In the genomic region with DNA sequence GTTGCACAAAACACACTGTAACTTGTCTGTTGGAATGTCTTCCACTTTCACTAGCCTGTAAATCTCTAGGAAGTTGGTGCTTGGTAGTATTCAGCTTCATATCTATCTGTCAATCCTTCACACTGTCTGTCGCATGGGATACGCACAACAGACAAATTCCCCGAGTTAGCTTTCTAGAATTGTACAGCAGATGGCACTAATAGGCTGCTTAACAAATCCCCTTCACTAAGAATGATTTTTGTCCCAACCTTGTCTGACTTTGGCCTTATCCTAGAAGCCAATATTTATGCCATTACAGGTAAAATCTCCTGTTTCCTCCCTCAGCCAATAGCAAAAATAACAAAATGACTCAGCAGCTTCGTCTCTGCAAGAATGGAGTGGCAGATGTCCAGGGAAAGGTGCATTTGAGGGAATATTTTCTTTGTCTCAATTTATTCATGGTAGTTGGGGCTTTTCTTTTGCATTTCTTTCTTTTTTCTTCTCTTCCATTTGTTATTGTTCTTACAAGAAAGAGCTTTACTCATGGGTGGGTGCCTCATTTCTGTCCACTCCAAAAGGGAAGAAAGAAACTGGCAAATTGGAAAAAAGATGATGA, we compare ENCODE assay signal across 8 cellular contexts.
A peak's percentile ranks its signal among the peaks of the same experiment; 100 is the strongest.
DNase-seq lines count a peak whose midpoint lies in the region; ATAC-seq and TF ChIP-seq lines count a peak whose summit lies in the region.

No MANE protein-coding gene starts in this region.

- peak; percentile 32; the same call in 1 of the 2 replicates for TF ChIP-seq CTCF in KMS-11 (conservative IDR thresholded peaks at IDR 0.05; ENCODE audit: low read depth, low read length)
- peak; percentile 55 for TF ChIP-seq CTCF in WERI-Rb-1 (IDR thresholded peaks at IDR 0.05; ENCODE audit: low read depth, low read length)

- no peaks in the 10 kb centered on the region for H3K9me3 ChIP-seq in WERI-Rb-1 (ENCODE audit: severe bottlenecking)
- H3K9me3 ChIP-seq in stomach smooth muscle (ENCODE audit: control insufficient read depth in 2 of 2, low read length in 2 of 2), result no peaks in the 10 kb centered on the region

- H3K27ac ChIP-seq in KMS-11 (no peak overlapping the region), WERI-Rb-1 (no peak overlapping the region), stomach smooth muscle (ENCODE audit: low read length) (peak overlapping the region; percentile 46)

- no peaks in the 10 kb centered on the region for H3K36me3 ChIP-seq in KMS-11 (ENCODE audit: insufficient read depth)
- no peaks in the 10 kb centered on the region for H3K36me3 ChIP-seq in WERI-Rb-1
- H3K36me3 ChIP-seq in stomach smooth muscle (ENCODE audit: control insufficient read depth in 2 of 2, insufficient read depth in 2 of 2, low read length in 2 of 2), result peaks cover 0 to 2% of the 10 kb centered on the region in 2 donors

- H3K4me2 ChIP-seq in KMS-11, result no peak overlapping the region

- no peak overlapping the region for H3K4me3 ChIP-seq in KMS-11 (IDR thresholded peaks at IDR 0.05; ENCODE audit: insufficient read depth, low read depth, low read length)
- no peak overlapping the region for H3K4me3 ChIP-seq in WERI-Rb-1 (ENCODE audit: low read depth, low read length)
- no peak overlapping the region for H3K4me3 ChIP-seq in stomach smooth muscle (ENCODE audit: low read length in 2 of 2)

- no peaks in the 10 kb centered on the region for H4K20me1 ChIP-seq in KMS-11 (ENCODE audit: insufficient read depth)

- H3K4me1 ChIP-seq in KMS-11 (ENCODE audit: low read depth, poor library complexity, severe bottlenecking) (peaks cover 10% of the 10 kb centered on the region), stomach smooth muscle (ENCODE audit: control insufficient read depth, insufficient read depth, low read length) (peaks cover 26% of the 10 kb centered on the region)

- H3K27me3 ChIP-seq in KMS-11 (ENCODE audit: insufficient read depth, low read depth), result no peaks in the 10 kb centered on the region
- H3K27me3 ChIP-seq in WERI-Rb-1 (ENCODE audit: insufficient read depth, low read depth, severe bottlenecking), result no peaks in the 10 kb centered on the region
- no peaks in the 10 kb centered on the region for H3K27me3 ChIP-seq in stomach smooth muscle (ENCODE audit: control insufficient read depth in 1 of 2, insufficient read depth in 2 of 2, low read length in 2 of 2)

- peaks cover 4% of the 10 kb centered on the region; the same call in 1 of the 2 replicates for H3K79me2 ChIP-seq in KMS-11 (ENCODE audit: insufficient read depth, low read depth)

- ATAC-seq in GM19452 (IDR thresholded peaks at IDR 0.05; ENCODE audit: unreplicated experiment) (no peak), GM21381 (IDR thresholded peaks at IDR 0.05; ENCODE audit: unreplicated experiment) (no peak)

- H2AFZ ChIP-seq in KMS-11 (ENCODE audit: low read depth), result no peak overlapping the region

- DNase-seq in NCI-H1417 (lab: John Stamatoyannopoulos, UW) (peak in 2 of 3 experiments; percentile 11 to 43), NCI-H1417 treated with DMSO at 0.1 percent for 48 hours (lab: John Stamatoyannopoulos, UW) (no peak), WERI-Rb-1 (peak; percentile 17), hepatic stellate cell (ENCODE audit: low spot score) (peak; percentile 33)

- H3K9ac ChIP-seq in KMS-11 (no peak overlapping the region), stomach smooth muscle (ENCODE audit: low read length in 2 of 2) (peak overlapping the region in 1 of 2 donors; percentile 4)
